Comparison of ENCODE assay signal across 1 cellular context in the genomic region with DNA sequence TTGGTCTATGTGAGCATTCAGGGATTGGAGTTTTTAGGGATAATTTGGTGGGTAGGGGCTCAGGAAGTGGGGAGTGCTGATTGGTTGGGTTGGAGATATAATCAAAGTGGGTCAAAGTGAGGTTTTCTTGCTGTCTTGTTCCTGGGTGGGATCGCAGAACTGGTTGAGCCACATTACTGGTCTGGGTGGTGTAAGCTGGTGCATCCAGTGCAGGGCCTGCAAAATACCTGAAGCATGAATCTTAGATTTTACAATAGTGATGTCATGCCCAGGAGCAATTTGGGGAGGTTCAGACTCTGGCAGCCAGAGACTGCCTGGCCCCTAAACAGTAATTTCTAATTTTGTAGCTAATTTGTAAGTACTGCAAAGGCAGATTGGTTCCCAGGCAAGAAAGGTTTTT.
TF ChIP-seq lines count a peak whose summit lies in the region.

No MANE protein-coding gene starts in this region.

TF ChIP-seq in GM23338, 12 proteins besides CTCF, POLR2A, EP300 and RAD21 (continued from another document):
- TF ChIP-seq, protein P1, sequence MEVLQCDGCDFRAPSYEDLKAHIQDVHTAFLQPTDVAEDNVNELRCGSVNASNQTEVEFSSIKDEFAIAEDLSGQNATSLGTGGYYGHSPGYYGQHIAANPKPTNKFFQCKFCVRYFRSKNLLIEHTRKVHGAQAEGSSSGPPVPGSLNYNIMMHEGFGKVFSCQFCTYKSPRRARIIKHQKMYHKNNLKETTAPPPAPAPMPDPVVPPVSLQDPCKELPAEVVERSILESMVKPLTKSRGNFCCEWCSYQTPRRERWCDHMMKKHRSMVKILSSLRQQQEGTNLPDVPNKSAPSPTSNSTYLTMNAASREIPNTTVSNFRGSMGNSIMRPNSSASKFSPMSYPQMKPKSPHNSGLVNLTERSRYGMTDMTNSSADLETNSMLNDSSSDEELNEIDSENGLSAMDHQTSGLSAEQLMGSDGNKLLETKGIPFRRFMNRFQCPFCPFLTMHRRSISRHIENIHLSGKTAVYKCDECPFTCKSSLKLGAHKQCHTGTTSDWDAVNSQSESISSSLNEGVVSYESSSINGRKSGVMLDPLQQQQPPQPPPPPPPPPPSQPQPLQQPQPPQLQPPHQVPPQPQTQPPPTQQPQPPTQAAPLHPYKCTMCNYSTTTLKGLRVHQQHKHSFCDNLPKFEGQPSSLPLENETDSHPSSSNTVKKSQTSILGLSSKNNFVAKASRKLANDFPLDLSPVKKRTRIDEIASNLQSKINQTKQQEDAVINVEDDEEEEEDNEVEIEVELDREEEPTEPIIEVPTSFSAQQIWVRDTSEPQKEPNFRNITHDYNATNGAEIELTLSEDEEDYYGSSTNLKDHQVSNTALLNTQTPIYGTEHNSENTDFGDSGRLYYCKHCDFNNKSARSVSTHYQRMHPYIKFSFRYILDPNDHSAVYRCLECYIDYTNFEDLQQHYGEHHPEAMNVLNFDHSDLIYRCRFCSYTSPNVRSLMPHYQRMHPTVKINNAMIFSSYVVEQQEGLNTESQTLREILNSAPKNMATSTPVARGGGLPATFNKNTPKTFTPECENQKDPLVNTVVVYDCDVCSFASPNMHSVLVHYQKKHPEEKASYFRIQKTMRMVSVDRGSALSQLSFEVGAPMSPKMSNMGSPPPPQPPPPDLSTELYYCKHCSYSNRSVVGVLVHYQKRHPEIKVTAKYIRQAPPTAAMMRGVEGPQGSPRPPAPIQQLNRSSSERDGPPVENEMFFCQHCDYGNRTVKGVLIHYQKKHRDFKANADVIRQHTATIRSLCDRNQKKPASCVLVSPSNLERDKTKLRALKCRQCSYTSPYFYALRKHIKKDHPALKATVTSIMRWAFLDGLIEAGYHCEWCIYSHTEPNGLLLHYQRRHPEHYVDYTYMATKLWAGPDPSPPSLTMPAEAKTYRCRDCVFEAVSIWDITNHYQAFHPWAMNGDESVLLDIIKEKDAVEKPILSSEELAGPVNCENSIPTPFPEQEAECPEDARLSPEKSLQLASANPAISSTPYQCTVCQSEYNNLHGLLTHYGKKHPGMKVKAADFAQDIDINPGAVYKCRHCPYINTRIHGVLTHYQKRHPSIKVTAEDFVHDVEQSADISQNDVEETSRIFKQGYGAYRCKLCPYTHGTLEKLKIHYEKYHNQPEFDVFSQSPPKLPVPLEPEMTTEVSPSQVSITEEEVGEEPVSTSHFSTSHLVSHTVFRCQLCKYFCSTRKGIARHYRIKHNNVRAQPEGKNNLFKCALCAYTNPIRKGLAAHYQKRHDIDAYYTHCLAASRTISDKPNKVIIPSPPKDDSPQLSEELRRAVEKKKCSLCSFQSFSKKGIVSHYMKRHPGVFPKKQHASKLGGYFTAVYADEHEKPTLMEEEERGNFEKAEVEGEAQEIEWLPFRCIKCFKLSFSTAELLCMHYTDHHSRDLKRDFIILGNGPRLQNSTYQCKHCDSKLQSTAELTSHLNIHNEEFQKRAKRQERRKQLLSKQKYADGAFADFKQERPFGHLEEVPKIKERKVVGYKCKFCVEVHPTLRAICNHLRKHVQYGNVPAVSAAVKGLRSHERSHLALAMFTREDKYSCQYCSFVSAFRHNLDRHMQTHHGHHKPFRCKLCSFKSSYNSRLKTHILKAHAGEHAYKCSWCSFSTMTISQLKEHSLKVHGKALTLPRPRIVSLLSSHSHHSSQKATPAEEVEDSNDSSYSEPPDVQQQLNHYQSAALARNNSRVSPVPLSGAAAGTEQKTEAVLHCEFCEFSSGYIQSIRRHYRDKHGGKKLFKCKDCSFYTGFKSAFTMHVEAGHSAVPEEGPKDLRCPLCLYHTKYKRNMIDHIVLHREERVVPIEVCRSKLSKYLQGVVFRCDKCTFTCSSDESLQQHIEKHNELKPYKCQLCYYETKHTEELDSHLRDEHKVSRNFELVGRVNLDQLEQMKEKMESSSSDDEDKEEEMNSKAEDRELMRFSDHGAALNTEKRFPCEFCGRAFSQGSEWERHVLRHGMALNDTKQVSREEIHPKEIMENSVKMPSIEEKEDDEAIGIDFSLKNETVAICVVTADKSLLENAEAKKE (CRISPR knock-in tag; IDR thresholded peaks at IDR 0.05): no peak
- TF ChIP-seq, protein P2, sequence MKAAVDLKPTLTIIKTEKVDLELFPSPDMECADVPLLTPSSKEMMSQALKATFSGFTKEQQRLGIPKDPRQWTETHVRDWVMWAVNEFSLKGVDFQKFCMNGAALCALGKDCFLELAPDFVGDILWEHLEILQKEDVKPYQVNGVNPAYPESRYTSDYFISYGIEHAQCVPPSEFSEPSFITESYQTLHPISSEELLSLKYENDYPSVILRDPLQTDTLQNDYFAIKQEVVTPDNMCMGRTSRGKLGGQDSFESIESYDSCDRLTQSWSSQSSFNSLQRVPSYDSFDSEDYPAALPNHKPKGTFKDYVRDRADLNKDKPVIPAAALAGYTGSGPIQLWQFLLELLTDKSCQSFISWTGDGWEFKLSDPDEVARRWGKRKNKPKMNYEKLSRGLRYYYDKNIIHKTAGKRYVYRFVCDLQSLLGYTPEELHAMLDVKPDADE (IDR thresholded peaks at IDR 0.05): no peak
- no peak for TF ChIP-seq CREB1 (CRISPR knock-in tag; IDR thresholded peaks at IDR 0.05; ENCODE audit: low read depth)
- TF ChIP-seq JUNB (IDR thresholded peaks at IDR 0.05; ENCODE audit: unreplicated experiment): no peak
- no peak for TF ChIP-seq EZH2 (IDR thresholded peaks at IDR 0.05; ENCODE audit: low read depth, unreplicated experiment)
- no peak for TF ChIP-seq NANOG (IDR thresholded peaks at IDR 0.05; ENCODE audit: borderline replicate concordance)
- TF ChIP-seq STAT1 (IDR thresholded peaks at IDR 0.05; ENCODE audit: unreplicated experiment): no peak
- TF ChIP-seq EZH2phosphoT487 (IDR thresholded peaks at IDR 0.05; ENCODE audit: unreplicated experiment): no peak
